Comparison of ENCODE assay signal across 19 cellular contexts in genomic region chr1:236123563-236123962, GRCh38.
"Had no signal": no experiment of that assay in that cellular context is flagged by ENCODE, and none has a peak within 500 bp of the region (broad histone marks: within the 10 kb centered on the region; RNA-seq: fewer than 3 reads in every experiment).

No MANE protein-coding gene starts in this region.

- H3K4me3 Mint-ChIP-seq: naive thymus-derived CD4-positive, alpha-beta T cell; neural progenitor cell had no signal

- H3K36me3 Mint-ChIP-seq: neural progenitor cell had no signal

- ATAC-seq: esophagus mucosa; left lobe of liver; naive thymus-derived CD4-positive, alpha-beta T cell; right cardiac atrium had no signal

- H3K27ac ChIP-seq: coronary artery, neural progenitor cell, ovary, stomach, thoracic aorta, transverse colon had no signal

- DNase-seq: effector CD8-positive, alpha-beta T cell; islet precursor cell; mammary epithelial cell; naive thymus-derived CD4-positive, alpha-beta T cell; nucleus accumbens; ovary; right cardiac atrium; small intestine; stimulated activated CD4-positive, alpha-beta T cell treated with anti-CD3 and anti-CD28 coated beads, Interleukin-12 subunit alpha, Interleukin-12 subunit beta, amount 100 ng/mL, for 4 hours; stimulated activated naive CD4-positive, alpha-beta T cell; stomach; substantia nigra; transverse colon had no signal

- H3K27ac Mint-ChIP-seq: neural progenitor cell, progenitor cell of endocrine pancreas had no signal

- H3K9me3 Mint-ChIP-seq: neural progenitor cell had no signal

- H3K4me1 ChIP-seq: stomach, transverse colon had no signal

- H3K4me3 ChIP-seq: coronary artery, neural progenitor cell, ovary, stomach, thoracic aorta, transverse colon had no signal

- H3K27me3 ChIP-seq: neural progenitor cell, ovary, transverse colon had no signal

- H2AFZ ChIP-seq: neural progenitor cell had no signal

- H3K9me3 ChIP-seq: ovary, stomach, thoracic aorta, transverse colon had no signal

- H3K9ac ChIP-seq: neural progenitor cell had no signal

- H3K4me2 ChIP-seq: neural progenitor cell had no signal

- H3K36me3 ChIP-seq: neural progenitor cell, ovary, stomach, thoracic aorta, transverse colon had no signal
